Comparison of ENCODE assay signal across 8 cellular contexts in the genomic region with DNA sequence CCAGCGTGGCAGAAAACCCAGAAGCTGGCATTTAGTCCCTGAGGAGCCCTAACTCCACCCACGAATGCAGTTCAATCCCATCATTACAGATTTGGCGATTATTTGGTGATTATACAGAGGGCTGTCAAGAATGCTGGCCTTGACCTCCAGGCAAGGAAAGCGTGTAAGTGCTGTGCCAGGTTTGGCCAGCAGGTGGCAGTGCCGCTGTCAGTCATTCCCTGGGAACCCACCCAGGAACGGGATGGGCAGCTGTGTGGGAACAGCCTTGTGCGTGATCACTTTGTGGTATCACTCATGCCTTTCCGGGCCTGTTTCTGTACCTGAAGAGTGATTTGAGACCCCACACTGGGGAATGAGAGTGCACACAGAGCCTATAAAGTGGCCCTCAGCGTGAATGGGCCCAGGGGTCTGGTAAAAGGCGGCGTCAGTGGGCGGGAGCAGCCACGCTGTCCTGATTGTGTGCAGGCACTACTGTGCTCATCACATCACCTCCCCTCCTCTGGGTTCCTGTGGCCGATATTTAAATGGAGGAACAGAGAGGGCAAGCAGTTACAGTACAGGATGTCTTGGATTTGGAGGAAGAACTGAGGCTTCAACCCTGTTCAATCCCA.
A peak's percentile ranks its signal among the peaks of the same experiment; 100 is the strongest.
DNase-seq lines count a peak whose midpoint lies in the region; ATAC-seq and TF ChIP-seq lines count a peak whose summit lies in the region.

No MANE protein-coding gene starts in this region.

- H3K9me3 Mint-ChIP-seq in activated CD8-positive, alpha-beta T cell treated with anti-CD3 and anti-CD28 coated beads for 36 hours = no peaks in the 10 kb centered on the region

- peak; percentile 56 for DNase-seq in MG63
- DNase-seq in activated CD8-positive, alpha-beta T cell treated with anti-CD3 and anti-CD28 coated beads for 36 hours = peak; percentile 73
- peak; percentile 46 for DNase-seq in effector CD4-positive, alpha-beta T cell
- DNase-seq in mesendoderm = peak; percentile 59
- peak; percentile 21 to 33 for DNase-seq in stimulated activated CD8-positive, alpha-beta memory T cell treated with anti-CD3 and anti-CD28 coated beads, Interleukin-7, amount 100 ng/mL, for 1 hour (ENCODE audit: low read depth in 2 of 2)

- H3K79me1 ChIP-seq in mesendoderm (ENCODE audit: low read length) = peaks cover 4% of the 10 kb centered on the region

- ATAC-seq in activated CD8-positive, alpha-beta T cell treated with anti-CD3 and anti-CD28 coated beads for 36 hours = peak; percentile 69
- ATAC-seq in HG03039 (IDR thresholded peaks at IDR 0.05; ENCODE audit: unreplicated experiment) = no peak
- ATAC-seq in GM19467 (IDR thresholded peaks at IDR 0.05; ENCODE audit: unreplicated experiment) = no peak

- no peaks in the 10 kb centered on the region for H3K4me1 ChIP-seq in mesendoderm (ENCODE audit: control insufficient read depth, low read depth, low read length)

- H3K79me2 ChIP-seq in mesendoderm (ENCODE audit: control insufficient read depth, insufficient read depth, low read length) = no peaks in the 10 kb centered on the region

- no peaks in the 10 kb centered on the region for H3K36me3 Mint-ChIP-seq in activated CD8-positive, alpha-beta T cell treated with anti-CD3 and anti-CD28 coated beads for 36 hours (ENCODE audit: low read depth)

- H3K4me3 Mint-ChIP-seq in activated CD8-positive, alpha-beta T cell treated with anti-CD3 and anti-CD28 coated beads for 36 hours = no peak overlapping the region

- no CpG with 5 or more reads among the region's 14 CpGs for WGBS in mesendoderm (ENCODE audit: extremely low coverage, insufficient coverage, low lambda C conversion rate)

- no peaks in the 10 kb centered on the region for H3K27me3 ChIP-seq in MG63
- no peaks in the 10 kb centered on the region for H3K27me3 ChIP-seq in mesendoderm (ENCODE audit: insufficient read depth, low read length, poor library complexity)

- no peak overlapping the region for H3K18ac ChIP-seq in mesendoderm (ENCODE audit: low read length)

- H2BK5ac ChIP-seq in mesendoderm (ENCODE audit: low read length) = no peak overlapping the region

- H3K9me3 ChIP-seq in MG63 = no peaks in the 10 kb centered on the region

- peaks cover 6% of the 10 kb centered on the region for H3K27me3 Mint-ChIP-seq in activated CD8-positive, alpha-beta T cell treated with anti-CD3 and anti-CD28 coated beads for 36 hours

- H2BK15ac ChIP-seq in mesendoderm (replicated peaks; ENCODE audit: low read depth) = no peak overlapping the region

- POLR2A ChIA-PET in activated CD8-positive, alpha-beta T cell treated with anti-CD3 and anti-CD28 coated beads for 36 hours (lab: Charles Lee) = interaction anchor here (0.8 to 1.0 kb wide), 2 partner anchors 215 to 820 kb away, joined by 3 read pairs; a partner anchor contains a TSS

- H3K27ac ChIP-seq in mesendoderm (ENCODE audit: low read depth, low read length) = no peak overlapping the region

- peak; percentile 88 for TF ChIP-seq CTCF in GM12801 (IDR thresholded peaks at IDR 0.05; ENCODE audit: extremely low read depth, insufficient read length)
- TF ChIP-seq CTCF in activated CD8-positive, alpha-beta T cell treated with anti-CD3 and anti-CD28 coated beads for 36 hours (IDR thresholded peaks at IDR 0.05) = peak; percentile 96

- no peak overlapping the region for H4K5ac ChIP-seq in mesendoderm (ENCODE audit: low read length)

- no peak overlapping the region for H3K23ac ChIP-seq in mesendoderm (ENCODE audit: low read length)

- no peak overlapping the region for H3K4me2 ChIP-seq in mesendoderm (ENCODE audit: low read length)

- H2BK120ac ChIP-seq in mesendoderm (ENCODE audit: low read depth, low read length) = no peak overlapping the region

- no peak overlapping the region for H3K9ac ChIP-seq in mesendoderm (ENCODE audit: low read length)

- CTCF ChIA-PET in activated CD8-positive, alpha-beta T cell treated with anti-CD3 and anti-CD28 coated beads for 36 hours (lab: Charles Lee) = interaction anchor here (0.5 to 2.4 kb wide), 19 partner anchors 10 to 819 kb away, joined by 3 to 13 read pairs (median 4); no protein-coding TSS in a partner anchor

- no peak overlapping the region for H3K27ac Mint-ChIP-seq in activated CD8-positive, alpha-beta T cell treated with anti-CD3 and anti-CD28 coated beads for 36 hours

- no peak overlapping the region for H3K56ac ChIP-seq in mesendoderm (ENCODE audit: low read length)

- H3K4me1 Mint-ChIP-seq in activated CD8-positive, alpha-beta T cell treated with anti-CD3 and anti-CD28 coated beads for 36 hours (ENCODE audit: low read depth) = no peaks in the 10 kb centered on the region

- H2AK5ac ChIP-seq in mesendoderm (ENCODE audit: low read length) = no peak overlapping the region

- no peak overlapping the region for H3K4ac ChIP-seq in mesendoderm (ENCODE audit: low read depth, low read length)

- H3K4me3 ChIP-seq in MG63 (no peak overlapping the region), mesendoderm (ENCODE audit: low read length) (no peak overlapping the region)

- intact Hi-C loops in activated CD8-positive, alpha-beta T cell treated with anti-CD3 and anti-CD28 coated beads for 36 hours (cut with micrococcal nuclease) = no loop called here

- H3K36me3 ChIP-seq in MG63 (no peaks in the 10 kb centered on the region), mesendoderm (ENCODE audit: control insufficient read depth, insufficient read depth, low read length) (peaks cover 15% of the 10 kb centered on the region)

- H4K8ac ChIP-seq in mesendoderm (ENCODE audit: low read depth, low read length) = no peak overlapping the region
